In the genomic region with DNA sequence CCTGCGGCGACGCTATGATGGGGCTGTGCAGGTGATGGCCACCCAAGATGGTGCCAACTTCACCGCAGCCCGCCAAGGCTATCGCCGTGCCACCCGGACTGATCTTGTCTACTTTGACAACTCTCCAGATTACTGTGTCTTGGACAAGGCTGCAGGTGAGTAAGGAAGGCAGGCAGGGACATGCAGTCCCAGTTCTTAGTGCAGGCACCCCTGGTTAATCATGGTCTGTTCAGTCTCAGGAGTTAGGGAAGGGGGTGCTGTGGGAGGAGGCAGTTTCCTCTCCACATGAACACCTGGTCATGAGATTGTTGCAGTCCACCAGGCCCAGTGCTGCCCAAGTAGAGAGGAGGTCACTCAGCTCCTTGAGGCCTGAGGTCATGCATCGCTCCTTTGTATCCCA, we compare ENCODE assay signal across 14 cellular contexts. TPM values are rescaled to one million over a fixed set of nuclear protein-coding genes. Genes with fewer than 3 reads are reported as not detected.
DNase-seq lines count a peak whose midpoint lies in the region; ATAC-seq, FAIRE-seq and TF ChIP-seq lines count a peak whose summit lies in the region.
"Had no signal": no experiment of that assay in that cellular context is flagged by ENCODE, and none has a peak within 500 bp of the region (broad histone marks: within the 10 kb centered on the region; RNA-seq: fewer than 3 reads in every experiment).

No MANE protein-coding gene starts in this region.

- BruUV-seq in mammary epithelial cell (replicated peaks; lab: Mats Ljungman, UMichigan) (no TSS peak), K562 (replicated peaks; lab: Mats Ljungman, UMichigan) (no TSS peak), OCI-LY7 (replicated peaks; lab: Mats Ljungman, UMichigan) (no TSS peak)

- TF ChIP-seq POLR2A in breast epithelium (IDR thresholded peaks at IDR 0.05) (no peak), K562 (conservative IDR thresholded peaks at IDR 0.05) (no peak)

- no peaks in the 10 kb centered on the region for H3K9me3 ChIP-seq in mammary epithelial cell (replicated peaks; ENCODE audit: insufficient read depth, low read length)
- H3K9me3 ChIP-seq in breast epithelium: no peaks in the 10 kb centered on the region
- no peaks in the 10 kb centered on the region for H3K9me3 ChIP-seq in K562 (replicated peaks; ENCODE audit: control insufficient read depth, insufficient read depth, low read depth, low read length)
- H3K9me3 ChIP-seq in OCI-LY7 (ENCODE audit: low read length): no peaks in the 10 kb centered on the region
- H3K9me3 ChIP-seq: BLaER1 had no signal

- TF ChIP-seq CTCF in mammary epithelial cell (conservative IDR thresholded peaks at IDR 0.05 in 1 of 2, IDR thresholded peaks at IDR 0.05 in 1 of 2; ENCODE audit: extremely low read depth in 1 of 2, insufficient read depth in 1 of 2, low read depth in 1 of 2, low read length in 2 of 2) (no peak), breast epithelium (IDR thresholded peaks at IDR 0.05) (no peak), K562 (IDR thresholded peaks at IDR 0.05 in 2 of 3, conservative IDR thresholded peaks at IDR 0.05 in 1 of 3; ENCODE audit: insufficient read depth in 2 of 3, low read depth in 1 of 3, low read length in 3 of 3) (no peak), OCI-LY7 (conservative IDR thresholded peaks at IDR 0.05; ENCODE audit: low read length) (no peak)

- no peaks in the 10 kb centered on the region for H3K9me2 ChIP-seq in OCI-LY7 (ENCODE audit: insufficient read depth, low read length)

- dilution Hi-C loops in mammary epithelial cell (cut with HindIII; ENCODE audit: low sequenced_read_pairs): no loop called here

- H3K36me3 ChIP-seq in mammary epithelial cell (ENCODE audit: insufficient read depth, low read length): no peaks in the 10 kb centered on the region
- no peaks in the 10 kb centered on the region for H3K36me3 ChIP-seq in breast epithelium
- H3K36me3 ChIP-seq in K562 (ENCODE audit: control insufficient read depth, insufficient read depth, low read length): no peaks in the 10 kb centered on the region
- no peaks in the 10 kb centered on the region for H3K36me3 ChIP-seq in OCI-LY7 (ENCODE audit: insufficient read depth, low read length)
- H3K36me3 ChIP-seq: BLaER1 had no signal

- 78% methylated on average over 9 of the region's 9 CpGs for WGBS in mammary epithelial cell (ENCODE audit: low coverage, missing lambda C conversion rate)
- WGBS in K562 (ENCODE audit: insufficient coverage, low coverage, missing lambda C conversion rate): 28% methylated on average over 9 of the region's 9 CpGs

- intact Hi-C loops in mammary epithelial cell (cut with micrococcal nuclease) (no loop called here), breast epithelium (cut with DNase I; ENCODE audit: low total_unique reads) (no loop called here), K562 (cut with micrococcal nuclease) (no loop called here), OCI-LY7 (cut with micrococcal nuclease; ENCODE audit: unreplicated experiment) (no loop called here)

- no peak for FAIRE-seq in K562 (lab: Jason Lieb, UNC)
- FAIRE-seq: H54 had no signal

- H3K79me2 ChIP-seq in mammary epithelial cell (ENCODE audit: insufficient read depth, low read length): no peaks in the 10 kb centered on the region
- no peaks in the 10 kb centered on the region for H3K79me2 ChIP-seq in K562 (ENCODE audit: control insufficient read depth, insufficient read depth, low read length)
- H3K79me2 ChIP-seq in OCI-LY7 (ENCODE audit: insufficient read depth, low read depth, low read length): no peaks in the 10 kb centered on the region

- H2AFZ ChIP-seq in mammary epithelial cell (ENCODE audit: low read depth, low read length) (no peak overlapping the region), K562 (ENCODE audit: low read depth, low read length) (no peak overlapping the region), OCI-LY7 (ENCODE audit: low read length) (no peak overlapping the region)

- H3K9me1 ChIP-seq in K562 (ENCODE audit: control insufficient read depth, insufficient read depth, low read length): no peaks in the 10 kb centered on the region

- in situ Hi-C loops in mammary epithelial cell (cut with MboI; ENCODE audit: low sequenced_read_pairs in 2 of 2): no loop called here
- in situ Hi-C loops in K562 (cut with MboI): no loop called here

- CTCF ChIA-PET in mammary epithelial cell (lab: Charles Lee; ENCODE audit: low non-redundant PET) (no interaction called here), K562 (lab: Yijun Ruan, JAX; ENCODE audit: low intra/inter-chr PET ratio) (interaction anchor here (0.6 kb wide), 1 partner anchor 53 kb away, joined by 4 read pairs; no protein-coding TSS in a partner anchor), OCI-LY7 (lab: Charles Lee; ENCODE audit: unreplicated experiment) (no interaction called here)

- H3K27me3 ChIP-seq in mammary epithelial cell (ENCODE audit: insufficient read depth, low read length) (no peaks in the 10 kb centered on the region), breast epithelium (no peaks in the 10 kb centered on the region), K562 (ENCODE audit: control insufficient read depth in 2 of 2, insufficient read depth in 2 of 2, low read length in 2 of 2) (peaks cover 6 to 37% of the 10 kb centered on the region in 2 experiments)
- H3K27me3 ChIP-seq: BLaER1 had no signal

- H4K20me1 ChIP-seq in mammary epithelial cell (ENCODE audit: insufficient read depth, low read length) (no peaks in the 10 kb centered on the region), K562 (replicated peaks; ENCODE audit: control insufficient read depth, insufficient read depth, low read length) (peaks cover 5% of the 10 kb centered on the region; the same call in 1 of the 2 replicates), OCI-LY7 (ENCODE audit: insufficient read depth, low read length) (no peaks in the 10 kb centered on the region)
- H4K20me1 ChIP-seq: BLaER1 had no signal

- TF ChIP-seq EP300 in K562 (IDR thresholded peaks at IDR 0.05; ENCODE audit: low read length): no peak

- POLR2A ChIA-PET in K562 (lab: Yijun Ruan, JAX) (interaction anchor here (1.3 kb wide), 1 partner anchor 11 kb away, joined by 4 read pairs; no protein-coding TSS in a partner anchor), OCI-LY7 (lab: Charles Lee) (interaction anchor here (0.6 kb wide), 1 partner anchor 13 kb away, joined by 3 read pairs; no protein-coding TSS in a partner anchor)

- H3K4me3 ChIP-seq in mammary epithelial cell (replicated peaks in 1 of 3; ENCODE audit: insufficient read depth in 1 of 3, low read depth in 2 of 3, low read length in 3 of 3) (no peak overlapping the region), breast epithelium (no peak overlapping the region), K562 (no peak overlapping the region), OCI-LY7 (ENCODE audit: low read depth, low read length, poor library complexity, severe bottlenecking) (no peak overlapping the region)
- H3K4me3 ChIP-seq: BLaER1 had no signal

- DNase-seq in mammary epithelial cell (peak; percentile 71), breast epithelium (ENCODE audit: low spot score in 2 of 2) (no peak), K562 (ENCODE audit: extremely low read depth in 1 of 4, low spot score in 3 of 4) (no peak), NCI-H748 (lab: John Stamatoyannopoulos, UW; ENCODE audit: unreplicated experiment) (no peak), dedifferentiated amniotic fluid mesenchymal stem cell (ENCODE audit: extremely low spot score) (no peak), OCI-LY7 (ENCODE audit: low spot score) (no peak)
- DNase-seq: 8988T; AML-193; CD8-positive, alpha-beta memory T cell; DMS53 had no signal

- H3K9ac ChIP-seq in mammary epithelial cell (ENCODE audit: insufficient read depth, low read length) (no peak overlapping the region), K562 (ENCODE audit: insufficient read depth in 1 of 2, low read depth in 2 of 2, low read length in 2 of 2) (no peak overlapping the region)
- H3K9ac ChIP-seq: BLaER1 had no signal

- peaks cover 9% of the 10 kb centered on the region for H3K4me1 ChIP-seq in mammary epithelial cell (ENCODE audit: insufficient read depth, low read length)
- no peaks in the 10 kb centered on the region for H3K4me1 ChIP-seq in breast epithelium
- H3K4me1 ChIP-seq in K562 (replicated peaks in 1 of 2; ENCODE audit: control insufficient read depth in 2 of 2, insufficient read depth in 2 of 2, low read length in 2 of 2): peaks cover 6 to 14% of the 10 kb centered on the region in 2 experiments; a peak in 3 of 5 replicates
- H3K4me1 ChIP-seq in OCI-LY7 (ENCODE audit: insufficient read depth, low read length, poor library complexity, severe bottlenecking): no peaks in the 10 kb centered on the region

- H3K27ac ChIP-seq in mammary epithelial cell (ENCODE audit: insufficient read depth, low read depth, low read length) (no peak overlapping the region), breast epithelium (no peak overlapping the region), K562 (ENCODE audit: extremely low read depth, low read depth, low read length) (no peak overlapping the region), OCI-LY7 (ENCODE audit: low read depth, low read length, poor library complexity, severe bottlenecking) (no peak overlapping the region)
- H3K27ac ChIP-seq: BLaER1 had no signal

- H3K4me2 ChIP-seq in mammary epithelial cell (ENCODE audit: insufficient read depth, low read depth, low read length) (no peak overlapping the region), K562 (ENCODE audit: insufficient read depth, low read length) (no peak overlapping the region), OCI-LY7 (ENCODE audit: low read length) (no peak overlapping the region)
- H3K4me2 ChIP-seq: BLaER1 had no signal

- TF ChIP-seq RAD21 in K562 (CRISPR knock-in tag; conservative IDR thresholded peaks at IDR 0.05 in 1 of 2, IDR thresholded peaks at IDR 0.05 in 1 of 2): no peak

- ATAC-seq in K562: no peak
- peak; percentile 82 for ATAC-seq in esophagus mucosa
- ATAC-seq: HCT116 had no signal

RNA-seq across cellular contexts. Expression of gene WNT2B, which starts 8.5 kb away (rescaled TPM):
- total RNA-seq in mammary epithelial cell: 1 to 10 TPM in 1 of 2 donors, under 1 TPM in 1; 0.67 to 1.4 TPM
- 0.29 TPM for polyA plus RNA-seq in mammary epithelial cell
- not detected for polyA minus RNA-seq in mammary epithelial cell
- total RNA-seq in breast epithelium: 1 to 10 TPM; 2.9 to 6.1 (median 6.0) TPM
- 0.18 and 0.23 TPM in 2 replicates for total RNA-seq in K562 (2011; cell fraction: chromatin; rRNA removed; ENCODE audit: low replicate concordance)
- not detected in 2 replicates for total RNA-seq in K562 (2011; cell fraction: nucleolus; rRNA removed)
- total RNA-seq in K562 (2011; cell fraction: nucleoplasm; rRNA removed): 0.15 TPM in 1 of 2 replicates, not detected in the other
- not detected in 2 replicates for total RNA-seq in K562 (2014; rRNA removed)
- not detected in 2 replicates for total RNA-seq in K562 (2014; rRNA removed; fragmentation: Illumina TruSeq; extraction: Trizol)
- total RNA-seq in K562 (2015; rRNA removed; fragmentation: Illumina TruSeq; extraction: Trizol): 0.04 TPM in 1 of 2 replicates, not detected in the other
- 0.02 and 0.04 TPM in 2 replicates for total RNA-seq in K562 (2021)
- polyA plus RNA-seq in K562 (2011; rRNA removed): 0.04 and 0.09 TPM in 2 replicates
- polyA plus RNA-seq in K562 (2011; cell fraction: cytosol; rRNA removed): 0.01 TPM in 1 of 2 replicates, not detected in the other
- 0.08 and 0.09 TPM in 2 replicates for polyA plus RNA-seq in K562 (2011; cell fraction: nucleus; rRNA removed)
- 0.09 and 0.24 TPM in 2 replicates for polyA plus RNA-seq in K562 (2012)
- polyA plus RNA-seq in K562 (2014; fragmentation: Illumina TruSeq; extraction: Trizol): not detected in 2 replicates
- under 1 TPM; 0.03 to 0.06 TPM for polyA plus RNA-seq in K562 (2014; fragmentation: Nextera tagmentation; extraction: Ambion mirVana)
- polyA plus RNA-seq in K562 (2014; rRNA removed): 0.05 TPM in 1 of 2 replicates, not detected in the other
- 0.07 and 0.18 TPM in 2 replicates for polyA minus RNA-seq in K562 (2011; rRNA and poly(A)+ RNA removed)
- not detected in 2 replicates for polyA minus RNA-seq in K562 (2011; cell fraction: cytosol; rRNA and poly(A)+ RNA removed)
- 0.13 and 0.22 TPM in 2 replicates for polyA minus RNA-seq in K562 (2011; cell fraction: nucleus; rRNA and poly(A)+ RNA removed)
- total RNA-seq in esophagus mucosa: 4.4 TPM
- 0.32 and 0.39 TPM in 2 replicates for total RNA-seq in OCI-LY7 (2014; rRNA removed; shearing (Covaris generic))
- 0.63 and 0.91 TPM in 2 replicates for total RNA-seq in OCI-LY7 (2022)
